In genomic region chr3:133461291-133461690, GRCh38 we compare ENCODE assay signal across 18 cellular contexts.
DNase-seq lines count a peak whose midpoint lies in the region; ATAC-seq, FAIRE-seq and TF ChIP-seq lines count a peak whose summit lies in the region.
"Had no signal": no experiment of that assay in that cellular context is flagged by ENCODE, and none has a peak within 500 bp of the region (broad histone marks: within the 10 kb centered on the region; RNA-seq: fewer than 3 reads in every experiment).

No MANE protein-coding gene starts in this region.

- H3K9me3 ChIP-seq in PC-9 (ENCODE audit: insufficient read depth, low read depth) (no peaks in the 10 kb centered on the region), neuronal stem cell (replicated peaks in 1 of 2; ENCODE audit: control insufficient read depth in 2 of 2, insufficient read depth in 1 of 2, low read depth in 1 of 2, low read length in 2 of 2) (no peaks in the 10 kb centered on the region), spleen (no peaks in the 10 kb centered on the region)
- H3K9me3 ChIP-seq: adrenal gland had no signal

- H3K4me1 ChIP-seq in PC-9 (replicated peaks; ENCODE audit: insufficient read depth), result peaks cover 43% of the 10 kb centered on the region
- H3K4me1 ChIP-seq in neuronal stem cell (ENCODE audit: control insufficient read depth in 2 of 2, insufficient read depth in 1 of 2, low read depth in 1 of 2, low read length in 2 of 2), result peaks cover 0 to 21% of the 10 kb centered on the region in 2 donors
- peaks cover 0 to 41% (median 20%) of the 10 kb centered on the region in 6 donors for H3K4me1 ChIP-seq in spleen
- H3K4me1 ChIP-seq: adrenal gland had no signal

- no CpG with 5 or more reads among the region's 4 CpGs for WGBS in neuronal stem cell (ENCODE audit: extremely low coverage in 2 of 2, insufficient read length in 2 of 2, insufficient replicate concordance in 1 of 2), 2 donors
- WGBS in spleen, 5 donors, result 54 to 73% (median 66%) methylated on average over 4 of the region's 4 CpGs

- no peaks in the 10 kb centered on the region for H3K79me2 ChIP-seq in PC-9 (ENCODE audit: low read depth)

- CTCF ChIA-PET in PC-9 (lab: Charles Lee), result no interaction called here

- H3K18ac ChIP-seq in neuronal stem cell (ENCODE audit: low read length), result no peak overlapping the region

- no peak overlapping the region for H3K14ac ChIP-seq in neuronal stem cell (ENCODE audit: low read length)

- H4K91ac ChIP-seq in neuronal stem cell (ENCODE audit: low read depth, low read length, poor library complexity), result no peak overlapping the region

- no TSS peak for BruUV-seq in PC-9 (replicated peaks; lab: Mats Ljungman, UMichigan)

- H2AFZ ChIP-seq in PC-9 (no peak overlapping the region), neuronal stem cell (ENCODE audit: low read length) (no peak overlapping the region)

- H3K9me2 ChIP-seq in PC-9 (ENCODE audit: insufficient read depth), result no peaks in the 10 kb centered on the region

- H3K4me2 ChIP-seq in PC-9, result peak overlapping the region; percentile 43
- no peak overlapping the region for H3K4me2 ChIP-seq in neuronal stem cell (ENCODE audit: insufficient read depth, low read length, poor library complexity, severe bottlenecking)

- ATAC-seq in left colon, result peak; percentile 87
- no peak for ATAC-seq in HG03045 (IDR thresholded peaks at IDR 0.05; ENCODE audit: unreplicated experiment)
- no peak for ATAC-seq in GM19452 (IDR thresholded peaks at IDR 0.05; ENCODE audit: unreplicated experiment)
- ATAC-seq: GM12878 had no signal

- DNase-seq in GM19239 (ENCODE audit: insufficient read length, low spot score) (no peak), PC-9 (peak; percentile 51 to 81), left colon (no peak), neuronal stem cell (ENCODE audit: low spot score) (no peak), spleen (no peak)
- DNase-seq: activated B cell treated with CpG ODN at 0.5 μM for 24 hours; activated effector memory CD4-positive, alpha-beta T cell treated with anti-CD3 and anti-CD28 coated beads, Interleukin-2, amount 50 U/mL, for 16 hours; adrenal gland; COR-L47; mesenchymal stem cell; NCI-H2107; NCI-H526 treated with DMSO at 0.1 percent for 48 hours; stimulated activated CD4-positive, alpha-beta T cell treated with anti-CD3 and anti-CD28 coated beads, Interleukin-2, amount 100 ng/mL, for 48 hours had no signal

- no peaks in the 10 kb centered on the region for H3K79me1 ChIP-seq in neuronal stem cell (ENCODE audit: low read depth, low read length)

- no peak overlapping the region for H2BK5ac ChIP-seq in neuronal stem cell (ENCODE audit: low read length)

- no peak overlapping the region for H2AK5ac ChIP-seq in neuronal stem cell (ENCODE audit: low read depth, low read length)

- no peak overlapping the region for H2BK120ac ChIP-seq in neuronal stem cell (ENCODE audit: low read depth, low read length)

- H3K36me3 ChIP-seq in PC-9 (ENCODE audit: low read depth) (no peaks in the 10 kb centered on the region), neuronal stem cell (replicated peaks in 1 of 2; ENCODE audit: control insufficient read depth in 2 of 2, insufficient read depth in 2 of 2, low read length in 2 of 2) (no peaks in the 10 kb centered on the region), spleen (no peaks in the 10 kb centered on the region)
- H3K36me3 ChIP-seq: adrenal gland had no signal

- H2BK12ac ChIP-seq in neuronal stem cell (ENCODE audit: low read length), result no peak overlapping the region

- peak; percentile 28 for FAIRE-seq in GM19239 (lab: Jason Lieb, UNC)
- FAIRE-seq: G401.6, GM12878 had no signal

- 0 out of 2 replicates have a peak overlapping the region, but pooled peaks have one; percentile 10 for H3K27ac ChIP-seq in 22Rv1
- H3K27ac ChIP-seq in PC-9, result peak overlapping the region; percentile 64
- H3K27ac ChIP-seq in neuronal stem cell (replicated peaks; ENCODE audit: low read length), result no peak overlapping the region
- no peak overlapping the region for H3K27ac ChIP-seq in spleen
- H3K27ac ChIP-seq: adrenal gland had no signal

- no peaks in the 10 kb centered on the region for H3K27me3 ChIP-seq in PC-9 (ENCODE audit: insufficient read depth, low read depth)
- no peaks in the 10 kb centered on the region for H3K27me3 ChIP-seq in neuronal stem cell (ENCODE audit: control insufficient read depth in 3 of 3, insufficient read depth in 3 of 3, low read depth in 1 of 3, low read length in 3 of 3)
- no peaks in the 10 kb centered on the region for H3K27me3 ChIP-seq in spleen (replicated peaks in 1 of 7)
- H3K27me3 ChIP-seq: adrenal gland had no signal

- no peak for TF ChIP-seq CTCF in 22Rv1 (IDR thresholded peaks at IDR 0.05)
- TF ChIP-seq CTCF in PC-9 (conservative IDR thresholded peaks at IDR 0.05), result no peak
- TF ChIP-seq CTCF in spleen (IDR thresholded peaks at IDR 0.05 in 8 of 11, conservative IDR thresholded peaks at IDR 0.05 in 3 of 11), result no peak

- H2BK15ac ChIP-seq in neuronal stem cell (ENCODE audit: low read length), result no peak overlapping the region

- intact Hi-C loops in PC-9 (cut with micrococcal nuclease; ENCODE audit: unreplicated experiment) (loop anchor here (1.0 to 10.0 kb wide), 2 partner anchors 19 to 344 kb away; partner anchors contain the start of gene SRPRB), left colon (cut with DNase I, micrococcal nuclease) (no loop called here), spleen (cut with DNase I; ENCODE audit: low total_unique reads) (no loop called here)

- no peak overlapping the region for H4K8ac ChIP-seq in neuronal stem cell (ENCODE audit: low read depth, low read length)

- H3K4ac ChIP-seq in neuronal stem cell (ENCODE audit: low read length), result no peak overlapping the region

- TF ChIP-seq POLR2A in spleen (IDR thresholded peaks at IDR 0.05), result no peak

- no peaks in the 10 kb centered on the region for H4K20me1 ChIP-seq in PC-9 (ENCODE audit: insufficient read depth)

- peaks cover 33% of the 10 kb centered on the region for H3F3A ChIP-seq in PC-9 (ENCODE audit: insufficient read depth, low read depth)

- POLR2A ChIA-PET in PC-9 (lab: Charles Lee; ENCODE audit: unreplicated experiment), result no interaction called here

- H3K9ac ChIP-seq in neuronal stem cell (ENCODE audit: low read depth, low read length, poor library complexity), result no peak overlapping the region

- no peak overlapping the region for H3K23ac ChIP-seq in neuronal stem cell (ENCODE audit: low read depth, low read length, poor library complexity)

- H3K4me3 ChIP-seq in PC-9 (no peak overlapping the region), neuronal stem cell (ENCODE audit: low read length in 2 of 2) (no peak overlapping the region), spleen (no peak overlapping the region)
- H3K4me3 ChIP-seq: adrenal gland, GM12878 had no signal

Comparison
In these comparisons a context has a peak if more than half of its experiments do, and no peak if none do; other contexts are left out.
1. H3K27ac ChIP-seq: peak in 22Rv1 (single experiment) and PC-9 (single experiment); none in neuronal stem cell (single experiment) and spleen (0 of 8).
2. DNase-seq: peak in PC-9 (2 of 2); none in GM19239 (single experiment), left colon (0 of 2), neuronal stem cell (single experiment) and spleen (single experiment).